Comparison of ENCODE assay signal across 2 cellular contexts in genomic region chr1:26548841-26549240, GRCh38.
TF ChIP-seq lines count a peak whose summit lies in the region.

No MANE protein-coding gene starts in this region.

TF ChIP-seq in HCT116, 20 proteins besides CTCF, POLR2A, EP300 and RAD21:
- TF ChIP-seq EZH2phosphoT487 (IDR thresholded peaks at IDR 0.05; ENCODE audit: borderline replicate concordance) = no peak
- TF ChIP-seq TCF7L2 (IDR thresholded peaks at IDR 0.05; ENCODE audit: borderline replicate concordance, extremely low read depth, insufficient read depth, insufficient read length) = no peak
- TF ChIP-seq SRF (IDR thresholded peaks at IDR 0.05; ENCODE audit: low read depth) = no peak
- no peak for TF ChIP-seq REST (IDR thresholded peaks at IDR 0.05; ENCODE audit: low read depth)
- no peak for TF ChIP-seq CBX3 (IDR thresholded peaks at IDR 0.05; ENCODE audit: low read depth)
- no peak for TF ChIP-seq ZBTB33 (IDR thresholded peaks at IDR 0.05; ENCODE audit: extremely low read depth, insufficient replicate concordance, low read length)
- no peak for TF ChIP-seq FOSL1 (IDR thresholded peaks at IDR 0.05; ENCODE audit: low read depth)
- no peak for TF ChIP-seq POLR2AphosphoS5 (IDR thresholded peaks at IDR 0.05; ENCODE audit: low read depth, low read length)
- no peak for TF ChIP-seq ATF3 (IDR thresholded peaks at IDR 0.05)
- no peak for TF ChIP-seq CEBPB (IDR thresholded peaks at IDR 0.05; ENCODE audit: low read depth)
- TF ChIP-seq SIN3A (IDR thresholded peaks at IDR 0.05; ENCODE audit: low read depth) = no peak
- no peak for TF ChIP-seq JUND (IDR thresholded peaks at IDR 0.05)
- TF ChIP-seq ZNF274 (IDR thresholded peaks at IDR 0.05; ENCODE audit: low read depth, low read length) = no peak

TF ChIP-seq in GM12878, 131 proteins besides CTCF, POLR2A, EP300 and RAD21:
- TF ChIP-seq REST (IDR thresholded peaks at IDR 0.05; ENCODE audit: low read depth, low read length) (no peak), NFYA (IDR thresholded peaks at IDR 0.05; ENCODE audit: borderline replicate concordance, low read depth, low read length) (no peak), KDM1A (IDR thresholded peaks at IDR 0.05; ENCODE audit: borderline replicate concordance) (no peak), USF2 (IDR thresholded peaks at IDR 0.05; ENCODE audit: borderline replicate concordance, low read depth, low read length) (no peak), MXI1 (IDR thresholded peaks at IDR 0.05; ENCODE audit: low read depth, low read length) (no peak), E2F4 (IDR thresholded peaks at IDR 0.05; ENCODE audit: low read depth, low read length) (no peak), SRF (IDR thresholded peaks at IDR 0.05; ENCODE audit: low read depth in 2 of 2, low read length in 2 of 2) (no peak), CBX5 (IDR thresholded peaks at IDR 0.05; ENCODE audit: low read depth) (no peak), JUND (IDR thresholded peaks at IDR 0.05; ENCODE audit: low read depth, low read length) (no peak), EZH2 (IDR thresholded peaks at IDR 0.05; ENCODE audit: borderline replicate concordance, control insufficient read depth, low read depth, low read length) (no peak), SP1 (IDR thresholded peaks at IDR 0.05; ENCODE audit: low read depth, low read length) (no peak), CBFB (IDR thresholded peaks at IDR 0.05; ENCODE audit: low read depth) (no peak), GATAD2B (conservative IDR thresholded peaks at IDR 0.05; ENCODE audit: low read depth) (no peak)
